Comparison of ENCODE assay signal across 8 cellular contexts in the genomic region with DNA sequence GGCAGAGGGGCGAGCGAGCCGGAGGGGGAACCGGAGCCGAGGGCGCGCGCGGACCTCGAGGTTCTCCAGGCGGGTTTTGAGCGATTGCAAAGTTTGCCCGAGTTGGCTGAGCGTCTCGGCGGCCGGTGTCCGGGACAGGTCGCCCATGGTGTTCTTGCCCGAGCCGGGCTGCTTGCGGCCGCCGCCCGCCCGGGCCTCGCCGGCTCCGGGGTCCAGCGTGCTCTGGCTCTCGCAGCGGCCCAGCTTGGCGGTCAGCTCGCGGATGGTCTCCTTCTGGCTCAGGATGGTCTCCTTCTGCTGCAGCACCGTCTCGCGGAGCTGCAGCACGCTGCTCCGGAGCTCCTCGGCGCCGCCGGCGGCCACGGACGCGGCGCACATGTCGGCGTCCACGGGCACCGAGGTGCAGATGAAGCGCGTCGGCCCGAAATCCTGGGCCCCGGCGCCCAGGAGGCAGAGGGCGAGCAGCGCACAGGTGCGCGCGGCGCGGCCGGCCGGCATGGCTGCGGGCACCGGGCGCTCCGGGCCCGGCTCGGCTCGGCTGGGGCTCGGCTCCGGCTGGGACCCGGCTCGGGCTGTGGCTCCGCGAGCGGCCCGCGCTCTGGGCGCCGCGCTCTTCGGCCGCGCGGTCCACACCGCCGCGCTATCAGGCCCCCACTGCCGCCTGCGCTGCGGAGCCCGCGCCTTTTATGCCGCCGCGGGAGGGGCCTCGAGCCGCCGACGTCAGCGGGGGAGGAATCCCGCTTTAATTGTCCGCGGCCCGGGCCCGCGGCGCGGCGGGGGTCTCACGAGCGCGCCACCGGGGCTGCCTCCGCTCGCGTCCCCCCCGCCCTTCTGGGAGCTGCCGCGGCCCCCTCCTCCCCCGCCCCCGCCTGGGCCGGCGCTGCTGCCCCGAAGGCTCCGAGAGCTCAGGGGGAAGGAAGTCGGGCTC. TPM values are rescaled to one million over a fixed set of nuclear protein-coding genes. Genes with fewer than 3 reads are reported as not detected.
DNase-seq lines count a peak whose midpoint lies in the region; TF ChIP-seq lines count a peak whose summit lies in the region.

A gene with protein sequence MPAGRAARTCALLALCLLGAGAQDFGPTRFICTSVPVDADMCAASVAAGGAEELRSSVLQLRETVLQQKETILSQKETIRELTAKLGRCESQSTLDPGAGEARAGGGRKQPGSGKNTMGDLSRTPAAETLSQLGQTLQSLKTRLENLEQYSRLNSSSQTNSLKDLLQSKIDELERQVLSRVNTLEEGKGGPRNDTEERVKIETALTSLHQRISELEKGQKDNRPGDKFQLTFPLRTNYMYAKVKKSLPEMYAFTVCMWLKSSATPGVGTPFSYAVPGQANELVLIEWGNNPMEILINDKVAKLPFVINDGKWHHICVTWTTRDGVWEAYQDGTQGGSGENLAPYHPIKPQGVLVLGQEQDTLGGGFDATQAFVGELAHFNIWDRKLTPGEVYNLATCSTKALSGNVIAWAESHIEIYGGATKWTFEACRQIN (minus strand): TSS at position 659 of the 928 bp plus-strand sequence. CDS start 161 bp downstream, at position 498.

- no peak for TF ChIP-seq CTCF in tibial artery (IDR thresholded peaks at IDR 0.05)

- H3K36me3 Mint-ChIP-seq in activated naive CD8-positive, alpha-beta T cell treated with anti-CD3 and anti-CD28 coated beads for 36 hours, result no peaks in the 10 kb centered on the region

- H3K4me3 Mint-ChIP-seq in activated naive CD8-positive, alpha-beta T cell treated with anti-CD3 and anti-CD28 coated beads for 36 hours, result peak within 1 kb of the TSS; percentile 78

- no peaks in the 10 kb centered on the region for H3K9me3 ChIP-seq in tibial artery

- intact Hi-C loops in tibial artery (cut with DNase I; ENCODE audit: low total_unique reads), result no loop called here

- H3K27ac Mint-ChIP-seq in activated naive CD8-positive, alpha-beta T cell treated with anti-CD3 and anti-CD28 coated beads for 36 hours, result peak within 1 kb of the TSS; percentile 54

- DNase-seq in COR-L47 (lab: John Stamatoyannopoulos, UW), result peak; percentile 23
- DNase-seq in NCI-H1092 (lab: John Stamatoyannopoulos, UW), result peak; percentile 62
- peak; percentile 25 for DNase-seq in activated naive CD8-positive, alpha-beta T cell treated with anti-CD3 and anti-CD28 coated beads for 36 hours
- peak; percentile 50 for DNase-seq in iPS-NIHi7 (ENCODE audit: extremely low spot score)
- DNase-seq in tibial artery, result no peak
- no peak for DNase-seq in NCI-H128 (lab: John Stamatoyannopoulos, UW; ENCODE audit: unreplicated experiment)
- DNase-seq in hippocampal formation (lab: John Stamatoyannopoulos, UW), result no peak
- DNase-seq in UCSD-AML1 (lab: John Stamatoyannopoulos, UW; ENCODE audit: unreplicated experiment), result no peak

- no peak within 1 kb of the TSS for H3K27ac ChIP-seq in tibial artery

- H3K27me3 ChIP-seq in tibial artery, result peaks cover 30 to 97% of the 10 kb centered on the region in 2 donors

- H3K27me3 Mint-ChIP-seq in activated naive CD8-positive, alpha-beta T cell treated with anti-CD3 and anti-CD28 coated beads for 36 hours, result peaks cover 66% of the 10 kb centered on the region

- peak within 1 kb of the TSS; percentile 15 to 36 for H3K4me3 ChIP-seq in tibial artery

- H3K9me3 Mint-ChIP-seq in activated naive CD8-positive, alpha-beta T cell treated with anti-CD3 and anti-CD28 coated beads for 36 hours, result no peaks in the 10 kb centered on the region

- H3K4me1 ChIP-seq in tibial artery, result peaks cover 4 to 55% (median 47%) of the 10 kb centered on the region in 4 donors

- H3K36me3 ChIP-seq in tibial artery, result no peaks in the 10 kb centered on the region

- peaks cover 24% of the 10 kb centered on the region for H3K4me1 Mint-ChIP-seq in activated naive CD8-positive, alpha-beta T cell treated with anti-CD3 and anti-CD28 coated beads for 36 hours

RNA-seq across cellular contexts. Expression of the gene that starts here (rescaled TPM):
- total RNA-seq in activated naive CD8-positive, alpha-beta T cell treated with anti-CD3 and anti-CD28 coated beads for 36 hours, result 1 to 10 TPM; 5.3 to 6.2 TPM

Comparison
In these comparisons a context has a peak if more than half of its experiments do, and no peak if none do; other contexts are left out.
1. DNase-seq: peak in COR-L47 (single experiment), NCI-H1092 (single experiment), activated naive CD8-positive, alpha-beta T cell treated with anti-CD3 and anti-CD28 coated beads for 36 hours (single experiment) and iPS-NIHi7 (single experiment); none in tibial artery (0 of 2), NCI-H128 (single experiment), hippocampal formation (0 of 2) and UCSD-AML1 (single experiment).